Comparison of ENCODE assay signal across 20 cellular contexts in genomic region chr1:181783208-181783607, GRCh38.
DNase-seq lines count a peak whose midpoint lies in the region; ATAC-seq and TF ChIP-seq lines count a peak whose summit lies in the region.
"Had no signal": no experiment of that assay in that cellular context is flagged by ENCODE, and none has a peak within 500 bp of the region (broad histone marks: within the 10 kb centered on the region; RNA-seq: fewer than 3 reads in every experiment).

No MANE protein-coding gene starts in this region.

- no peaks in the 10 kb centered on the region for H3K9me3 ChIP-seq in HUES48 (ENCODE audit: control insufficient read depth, insufficient read depth, low read length)
- no peaks in the 10 kb centered on the region for H3K9me3 ChIP-seq in endodermal cell (ENCODE audit: control insufficient read depth, low read length)
- no peaks in the 10 kb centered on the region for H3K9me3 ChIP-seq in neuronal stem cell (replicated peaks in 1 of 2; ENCODE audit: control insufficient read depth in 2 of 2, insufficient read depth in 1 of 2, low read depth in 1 of 2, low read length in 2 of 2)
- H3K9me3 ChIP-seq in effector memory CD4-positive, alpha-beta T cell (ENCODE audit: control insufficient read depth, low read length), result no peaks in the 10 kb centered on the region

- H3K27me3 ChIP-seq in HUES48 (ENCODE audit: control insufficient read depth, insufficient read depth, low read length) (no peaks in the 10 kb centered on the region), endodermal cell (ENCODE audit: control insufficient read depth, insufficient read depth, low read length, poor library complexity, severe bottlenecking) (no peaks in the 10 kb centered on the region), neuronal stem cell (ENCODE audit: control insufficient read depth in 3 of 3, insufficient read depth in 3 of 3, low read depth in 1 of 3, low read length in 3 of 3) (no peaks in the 10 kb centered on the region)
- H3K27me3 ChIP-seq in effector memory CD4-positive, alpha-beta T cell (replicated peaks; ENCODE audit: control insufficient read depth, insufficient read depth, low read length, poor library complexity, severe bottlenecking), result peaks cover 2% of the 10 kb centered on the region
- H3K27me3 ChIP-seq: BLaER1 treated with 17β-estradiol and CSF1 and Interleukin-3, amounts not matched to agents 10 nM and 100 nM had no signal

- no peak overlapping the region for H2AFZ ChIP-seq in neuronal stem cell (ENCODE audit: low read length)

- no peak overlapping the region for H3K14ac ChIP-seq in neuronal stem cell (ENCODE audit: low read length)

- H3K36me3 ChIP-seq in HUES48 (ENCODE audit: control insufficient read depth, insufficient read depth, low read length) (no peaks in the 10 kb centered on the region), endodermal cell (ENCODE audit: control insufficient read depth, insufficient read depth, low read length) (no peaks in the 10 kb centered on the region), neuronal stem cell (replicated peaks in 1 of 2; ENCODE audit: control insufficient read depth in 2 of 2, insufficient read depth in 2 of 2, low read length in 2 of 2) (no peaks in the 10 kb centered on the region)
- H3K36me3 ChIP-seq in effector memory CD4-positive, alpha-beta T cell (ENCODE audit: control insufficient read depth, insufficient read depth, low read length), result no peaks in the 10 kb centered on the region
- H3K36me3 ChIP-seq: BLaER1 treated with 17β-estradiol and CSF1 and Interleukin-3, amounts not matched to agents 10 nM and 100 nM had no signal

- H2BK5ac ChIP-seq in neuronal stem cell (ENCODE audit: low read length), result no peak overlapping the region

- no peaks in the 10 kb centered on the region for H3K36me3 Mint-ChIP-seq in endodermal cell (ENCODE audit: low read depth)
- H3K36me3 Mint-ChIP-seq: CD8-positive, alpha-beta T cell had no signal

- H3K4me1 Mint-ChIP-seq in endodermal cell, result peaks cover 11% of the 10 kb centered on the region
- H3K4me1 Mint-ChIP-seq: B cell had no signal

- H3K9ac ChIP-seq in HUES48 (ENCODE audit: low read depth, low read length) (no peak overlapping the region), endodermal cell (ENCODE audit: extremely low read depth, low read length, poor library complexity, severe bottlenecking) (no peak overlapping the region), neuronal stem cell (ENCODE audit: low read depth, low read length, poor library complexity) (no peak overlapping the region)
- H3K9ac ChIP-seq: BLaER1 treated with 17β-estradiol and CSF1 and Interleukin-3, amounts not matched to agents 10 nM and 100 nM had no signal

- H3K79me1 ChIP-seq in neuronal stem cell (ENCODE audit: low read depth, low read length), result no peaks in the 10 kb centered on the region

- H3K4me2 ChIP-seq in neuronal stem cell (ENCODE audit: insufficient read depth, low read length, poor library complexity, severe bottlenecking), result no peak overlapping the region

- H3K4me3 ChIP-seq in HUES48 (ENCODE audit: low read depth, low read length) (no peak overlapping the region), endodermal cell (ENCODE audit: low read length) (no peak overlapping the region), neuronal stem cell (ENCODE audit: low read length in 2 of 2) (no peak overlapping the region)
- H3K4me3 ChIP-seq in effector memory CD4-positive, alpha-beta T cell (ENCODE audit: insufficient read depth, low read depth, low read length, poor library complexity, severe bottlenecking), result no peak overlapping the region
- H3K4me3 ChIP-seq: BLaER1 treated with 17β-estradiol and CSF1 and Interleukin-3, amounts not matched to agents 10 nM and 100 nM; GM12878; K562 had no signal

- H3K4ac ChIP-seq in neuronal stem cell (ENCODE audit: low read length), result no peak overlapping the region

- H3K4me1 ChIP-seq in HUES48 (ENCODE audit: control insufficient read depth, insufficient read depth, low read length) (peaks cover 18% of the 10 kb centered on the region), endodermal cell (ENCODE audit: control insufficient read depth, insufficient read depth, low read length) (no peaks in the 10 kb centered on the region), neuronal stem cell (ENCODE audit: control insufficient read depth in 2 of 2, insufficient read depth in 1 of 2, low read depth in 1 of 2, low read length in 2 of 2) (peaks cover 0 to 20% of the 10 kb centered on the region in 2 donors)
- H3K4me1 ChIP-seq in effector memory CD4-positive, alpha-beta T cell (ENCODE audit: control insufficient read depth, insufficient read depth, low read length, poor library complexity, severe bottlenecking), result no peaks in the 10 kb centered on the region

- no peak overlapping the region for H2AK5ac ChIP-seq in neuronal stem cell (ENCODE audit: low read depth, low read length)

- 50 to 62% methylated on average over 2 of the region's 2 CpGs for WGBS in endodermal cell (ENCODE audit: insufficient coverage in 1 of 2, insufficient read length in 1 of 2), 2 experiments
- WGBS in neuronal stem cell (ENCODE audit: extremely low coverage in 2 of 2, insufficient read length in 2 of 2, insufficient replicate concordance in 1 of 2), 2 donors, result no CpG with 5 or more reads among the region's 2 CpGs

- no peak overlapping the region for H3K18ac ChIP-seq in neuronal stem cell (ENCODE audit: low read length)

- no peak overlapping the region for H2BK12ac ChIP-seq in neuronal stem cell (ENCODE audit: low read length)

- no peak overlapping the region for H4K8ac ChIP-seq in neuronal stem cell (ENCODE audit: low read depth, low read length)

- H3K4me3 Mint-ChIP-seq in endodermal cell, result no peak overlapping the region
- H3K4me3 Mint-ChIP-seq: B cell; CD8-positive, alpha-beta T cell had no signal

- H3K9me3 Mint-ChIP-seq in endodermal cell, result no peaks in the 10 kb centered on the region
- H3K9me3 Mint-ChIP-seq: CD8-positive, alpha-beta T cell had no signal

- H3K27ac Mint-ChIP-seq in endodermal cell, result no peak overlapping the region
- H3K27ac Mint-ChIP-seq: B cell; CD8-positive, alpha-beta T cell had no signal

- H3K27me3 Mint-ChIP-seq in endodermal cell (ENCODE audit: insufficient read depth), result no peaks in the 10 kb centered on the region
- H3K27me3 Mint-ChIP-seq: B cell had no signal

- ATAC-seq in GM19324 (IDR thresholded peaks at IDR 0.05; ENCODE audit: low FRiP score, unreplicated experiment), result no peak
- ATAC-seq: CD8-positive, alpha-beta T cell; GM12878; K562 had no signal

- DNase-seq in endodermal cell (peak; percentile 60), iPS-NIHi7 (ENCODE audit: extremely low spot score) (peak; percentile 41), neuronal stem cell (ENCODE audit: low spot score) (peak; percentile 35), UCSD-AML1 (lab: John Stamatoyannopoulos, UW; ENCODE audit: unreplicated experiment) (no peak)
- no peak for DNase-seq in effector memory CD4-positive, alpha-beta T cell
- DNase-seq: Calu3; CD8-positive, alpha-beta T cell; DMS53; DND-41; EL; GOT3; HCEC 1CT; IMR-90 had no signal

- no peak for TF ChIP-seq CTCF in endodermal cell (conservative IDR thresholded peaks at IDR 0.05)

- H4K91ac ChIP-seq in neuronal stem cell (ENCODE audit: low read depth, low read length, poor library complexity), result no peak overlapping the region

- no peak overlapping the region for H2BK120ac ChIP-seq in neuronal stem cell (ENCODE audit: low read depth, low read length)

- H3K27ac ChIP-seq in HUES48 (ENCODE audit: low read depth, low read length) (peak overlapping the region; percentile 24), endodermal cell (ENCODE audit: low read depth, low read length) (no peak overlapping the region), neuronal stem cell (replicated peaks; ENCODE audit: low read length) (no peak overlapping the region)
- H3K27ac ChIP-seq in effector memory CD4-positive, alpha-beta T cell (ENCODE audit: insufficient read depth, low read length, poor library complexity, severe bottlenecking), result no peak overlapping the region
- H3K27ac ChIP-seq: BLaER1 treated with 17β-estradiol and CSF1 and Interleukin-3, amounts not matched to agents 10 nM and 100 nM; HL-60 had no signal

- H3K23ac ChIP-seq in neuronal stem cell (ENCODE audit: low read depth, low read length, poor library complexity), result no peak overlapping the region

- no peak overlapping the region for H2BK15ac ChIP-seq in neuronal stem cell (ENCODE audit: low read length)

Comparison
In these comparisons a context has a peak if more than half of its experiments do, and no peak if none do; other contexts are left out.
1. DNase-seq: peak in endodermal cell (single experiment), iPS-NIHi7 (single experiment) and neuronal stem cell (single experiment); none in UCSD-AML1 (single experiment) and effector memory CD4-positive, alpha-beta T cell (0 of 3).